In the genomic region with DNA sequence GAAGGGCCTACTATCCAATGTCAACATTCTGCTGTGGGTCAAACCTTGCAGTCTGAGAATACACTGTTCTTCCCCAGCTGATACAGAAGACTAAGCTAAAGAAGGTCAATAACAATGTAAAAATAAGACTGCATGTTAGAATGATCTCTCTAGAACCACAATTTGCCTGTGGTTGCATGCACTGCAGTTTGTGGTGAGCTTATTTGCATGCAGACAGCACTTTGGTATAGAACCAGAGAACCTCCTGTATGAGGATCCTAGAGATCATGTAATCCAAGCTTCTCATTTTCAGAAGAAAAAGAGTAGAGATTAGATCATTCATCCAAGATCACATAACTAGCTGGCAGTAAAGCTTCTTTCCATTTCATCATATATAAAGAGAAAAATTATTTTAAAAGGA, we compare ENCODE assay signal across 10 cellular contexts. TPM values are rescaled to one million over a fixed set of nuclear protein-coding genes. Genes with fewer than 3 reads are reported as not detected.
DNase-seq lines count a peak whose midpoint lies in the region; ATAC-seq, FAIRE-seq and TF ChIP-seq lines count a peak whose summit lies in the region.
"Had no signal": no experiment of that assay in that cellular context is flagged by ENCODE, and none has a peak within 500 bp of the region (broad histone marks: within the 10 kb centered on the region; RNA-seq: fewer than 3 reads in every experiment).

No MANE protein-coding gene starts in this region.

- H3K4me3 ChIP-seq in BLaER1 (no peak overlapping the region), OCI-LY7 (ENCODE audit: low read depth, low read length, poor library complexity, severe bottlenecking) (peak overlapping the region; percentile 2), pancreas (no peak overlapping the region)
- H3K4me3 ChIP-seq: esophagus squamous epithelium had no signal

- TF ChIP-seq CTCF in OCI-LY7 (conservative IDR thresholded peaks at IDR 0.05; ENCODE audit: low read length), result no peak
- TF ChIP-seq CTCF in pancreas (IDR thresholded peaks at IDR 0.05), result no peak

- H3K9me2 ChIP-seq in OCI-LY7 (ENCODE audit: insufficient read depth, low read length), result no peaks in the 10 kb centered on the region

- no peak overlapping the region for H3K9ac ChIP-seq in BLaER1

- H3K27ac ChIP-seq in BLaER1, result no peak overlapping the region
- H3K27ac ChIP-seq in OCI-LY7 (ENCODE audit: low read depth, low read length, poor library complexity, severe bottlenecking), result no peak overlapping the region
- H3K27ac ChIP-seq in pancreas, result no peak overlapping the region
- H3K27ac ChIP-seq: esophagus squamous epithelium, neutrophil had no signal

- DNase-seq in OCI-LY7 (ENCODE audit: low spot score) (peak; percentile 73), iPS-NIHi7 (ENCODE audit: extremely low spot score) (no peak), HTR-8/SVneo (ENCODE audit: insufficient read length, low spot score) (no peak), pancreas (no peak), SW 1271 (lab: John Stamatoyannopoulos, UW) (no peak)
- DNase-seq: esophagus squamous epithelium had no signal

- H3K4me2 ChIP-seq in BLaER1 (peak overlapping the region; percentile 62), OCI-LY7 (ENCODE audit: low read length) (peak overlapping the region; percentile 43)

- intact Hi-C loops in OCI-LY7 (cut with micrococcal nuclease; ENCODE audit: unreplicated experiment), result no loop called here
- intact Hi-C loops in pancreas (cut with DNase I), result no loop called here

- H4K20me1 ChIP-seq in BLaER1 (peaks cover 30% of the 10 kb centered on the region), OCI-LY7 (ENCODE audit: insufficient read depth, low read length) (peaks cover 21% of the 10 kb centered on the region)

- no peak for FAIRE-seq in HTR-8/SVneo (lab: Jason Lieb, UNC)
- FAIRE-seq in pancreas (lab: Jason Lieb, UNC), result no peak

- no peaks in the 10 kb centered on the region for H3K9me3 ChIP-seq in BLaER1
- H3K9me3 ChIP-seq in OCI-LY7 (ENCODE audit: low read length), result no peaks in the 10 kb centered on the region; the same call in 1 of the 2 replicates
- no peaks in the 10 kb centered on the region for H3K9me3 ChIP-seq in pancreas
- H3K9me3 ChIP-seq: esophagus squamous epithelium, neutrophil had no signal

- POLR2A ChIA-PET in OCI-LY7 (lab: Charles Lee), result interaction anchor here (0.6 to 1.5 kb wide), 10 partner anchors 9 to 873 kb away, joined by 3 to 11 read pairs (median 4); a partner anchor contains a TSS

- H3K79me2 ChIP-seq in OCI-LY7 (ENCODE audit: insufficient read depth, low read depth, low read length), result no peaks in the 10 kb centered on the region; the same call in 1 of the 2 replicates

- H3K36me3 ChIP-seq in BLaER1 (no peaks in the 10 kb centered on the region), OCI-LY7 (ENCODE audit: insufficient read depth, low read length) (no peaks in the 10 kb centered on the region), pancreas (no peaks in the 10 kb centered on the region)
- H3K36me3 ChIP-seq: esophagus squamous epithelium had no signal

- H3K27me3 ChIP-seq in BLaER1, result no peaks in the 10 kb centered on the region
- no peaks in the 10 kb centered on the region for H3K27me3 ChIP-seq in pancreas
- H3K27me3 ChIP-seq: esophagus squamous epithelium, neutrophil had no signal

- CTCF ChIA-PET in OCI-LY7 (lab: Charles Lee; ENCODE audit: unreplicated experiment), result no interaction called here

- peak; percentile 93 for ATAC-seq in GM19023 (IDR thresholded peaks at IDR 0.05; ENCODE audit: unreplicated experiment)
- peak; percentile 97 for ATAC-seq in HG02938 (IDR thresholded peaks at IDR 0.05; ENCODE audit: unreplicated experiment)
- no peak for ATAC-seq in pancreas

- no peak overlapping the region for H2AFZ ChIP-seq in OCI-LY7 (ENCODE audit: low read length)

- no TSS peak for BruUV-seq in OCI-LY7 (replicated peaks; lab: Mats Ljungman, UMichigan)

- H3K4me1 ChIP-seq in BLaER1 (peaks cover 41% of the 10 kb centered on the region), OCI-LY7 (ENCODE audit: insufficient read depth, low read length, poor library complexity, severe bottlenecking) (peaks cover 23% of the 10 kb centered on the region), pancreas (no peaks in the 10 kb centered on the region)
- H3K4me1 ChIP-seq: esophagus squamous epithelium had no signal

RNA-seq across cellular contexts. Expression of a gene that starts 15.8 kb away (rescaled TPM):
- 3.0 and 3.8 TPM in 2 replicates for total RNA-seq in OCI-LY7 (2014; rRNA removed; shearing (Covaris generic))
- total RNA-seq in OCI-LY7 (2022) (8.0 and 9.9 TPM in 2 replicates), pancreas (1 to 10 TPM; 4.3 to 9.9 (median 4.9) TPM)
- polyA plus RNA-seq in pancreas, result 1 to 10 TPM; 3.5 to 6.1 TPM

RNA-seq across cellular contexts. Expression of a gene that starts 59.5 kb away (rescaled TPM):
- total RNA-seq in OCI-LY7 (2014; rRNA removed; shearing (Covaris generic)), result 78.3 and 93.3 TPM in 2 replicates
- total RNA-seq in OCI-LY7 (2022), result 68.0 and 87.0 TPM in 2 replicates
- 10 to 100 TPM; 13.3 to 22.3 (median 15.9) TPM for total RNA-seq in pancreas
- polyA plus RNA-seq in pancreas, result 10 to 100 TPM; 16.6 to 29.2 TPM

Comparison
In these comparisons a context has a peak if more than half of its experiments do, and no peak if none do; other contexts are left out.
1. ATAC-seq: peak in GM19023 (single experiment) and HG02938 (single experiment); none in pancreas (0 of 4).